ENCODE assay signal across 23 cellular contexts in genomic region chr6:35055906-35056305, GRCh38.
"Had no signal": no experiment of that assay in that cellular context is flagged by ENCODE, and none has a peak within 500 bp of the region (broad histone marks: within the 10 kb centered on the region; RNA-seq: fewer than 3 reads in every experiment).

No MANE protein-coding gene starts in this region.

- H3K4me3 Mint-ChIP-seq: activated CD8-positive, alpha-beta T cell treated with anti-CD3 and anti-CD28 coated beads, Interleukin-2, amount 10 ng/mL, durations not matched to agents 7 days and 5 days; activated naive CD8-positive, alpha-beta T cell treated with anti-CD3 and anti-CD28 coated beads, Interleukin-2, amount 10 ng/mL, durations not matched to agents 7 days and 5 days had no signal

- FAIRE-seq: K562 had no signal

- H3K27ac Mint-ChIP-seq: activated CD8-positive, alpha-beta T cell treated with anti-CD3 and anti-CD28 coated beads, Interleukin-2, amount 10 ng/mL, durations not matched to agents 7 days and 5 days; activated naive CD8-positive, alpha-beta T cell treated with anti-CD3 and anti-CD28 coated beads, Interleukin-2, amount 10 ng/mL, durations not matched to agents 7 days and 5 days had no signal

- H3K4me3 ChIP-seq: adrenal gland, K562, Peyer's patch, SJSA1 had no signal

- H3K27ac ChIP-seq: adrenal gland, RWPE1, SJSA1 had no signal

- DNase-seq: activated CD4-positive, alpha-beta T cell treated with anti-CD3 and anti-CD28 coated beads for 48 hours; activated CD4-positive, alpha-beta T cell treated with anti-CD3 and anti-CD28 coated beads, Interleukin-2, amount 50 U/mL, for 4 hours; activated CD4-positive, CD25-positive, alpha-beta regulatory T cell treated with anti-CD3 and anti-CD28 coated beads, Interleukin-2, amount 50 U/mL, for 72 hours; activated CD8-positive, alpha-beta memory T cell treated with anti-CD3 and anti-CD28 coated beads, Interleukin-2, amount 50 U/mL, for 48 hours; activated CD8-positive, alpha-beta T cell treated with anti-CD3 and anti-CD28 coated beads, Interleukin-2, amount 10 ng/mL, durations not matched to agents 7 days and 5 days; activated naive CD4-positive, alpha-beta T cell treated with anti-CD3 and anti-CD28 coated beads, Interleukin-2, amount 50 U/mL, for 16 hours; activated naive CD8-positive, alpha-beta T cell treated with anti-CD3 and anti-CD28 coated beads, Interleukin-2, amount 10 ng/mL, durations not matched to agents 7 days and 5 days; activated T-cell treated with anti-CD3 and anti-CD28 coated beads, Interleukin-2, amount 50 U/mL, for 1 hour; adrenal gland; anterior cingulate cortex; Karpas-422; NCI-H1048; NCI-H1930; NCI-H2171; NCI-H2227 treated with DMSO at 0.1 percent for 48 hours; NCI-H446 treated with DMSO at 0.1 percent for 48 hours; NCI-H526 treated with DMSO at 0.1 percent for 48 hours; Peyer's patch; SW 1271 had no signal

- H3K27me3 ChIP-seq: adrenal gland, Peyer's patch, SJSA1 had no signal

- ATAC-seq: activated CD8-positive, alpha-beta T cell treated with anti-CD3 and anti-CD28 coated beads, Interleukin-2, amount 10 ng/mL, durations not matched to agents 7 days and 5 days; K562; SK-N-SH treated with all-trans-retinoic acid at 6 μM for 48 hours had no signal

- H3K27me3 Mint-ChIP-seq: activated naive CD8-positive, alpha-beta T cell treated with anti-CD3 and anti-CD28 coated beads, Interleukin-2, amount 10 ng/mL, durations not matched to agents 7 days and 5 days had no signal

- H3K36me3 Mint-ChIP-seq: activated naive CD8-positive, alpha-beta T cell treated with anti-CD3 and anti-CD28 coated beads, Interleukin-2, amount 10 ng/mL, durations not matched to agents 7 days and 5 days had no signal

- H3K9me3 Mint-ChIP-seq: activated naive CD8-positive, alpha-beta T cell treated with anti-CD3 and anti-CD28 coated beads, Interleukin-2, amount 10 ng/mL, durations not matched to agents 7 days and 5 days had no signal

- H3K9me3 ChIP-seq: adrenal gland, Peyer's patch had no signal
